2 cellular contexts compared by ENCODE assay signal in the genomic region with DNA sequence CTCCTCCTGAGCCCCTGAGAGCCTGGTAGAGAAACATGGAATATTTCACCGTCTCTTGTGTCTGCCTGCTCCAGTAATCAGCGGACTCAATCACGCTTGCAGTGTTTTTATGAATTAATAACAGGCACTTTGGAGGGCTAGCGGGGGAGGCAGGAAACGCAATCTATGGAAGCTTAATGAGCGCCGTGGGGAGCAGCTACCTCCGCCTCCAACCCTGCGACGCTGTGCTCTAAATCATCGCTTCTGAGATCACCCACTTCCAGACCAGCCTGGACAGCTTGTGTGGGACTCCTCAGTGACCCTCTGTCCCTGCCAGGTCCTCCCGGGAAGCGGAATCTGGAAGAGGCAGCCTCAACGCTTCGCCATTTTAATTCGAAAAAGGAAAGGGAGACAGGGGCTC.
A peak's percentile ranks its signal among the peaks of the same experiment; 100 is the strongest.
TF ChIP-seq lines count a peak whose summit lies in the region.

No MANE protein-coding gene starts in this region.

TF ChIP-seq in SK-N-SH, 30 proteins besides CTCF, POLR2A, EP300 and RAD21 (continued from another document):
- no peak for TF ChIP-seq REST (IDR thresholded peaks at IDR 0.05; ENCODE audit: low read depth, low read length)
- peak; percentile 80 for TF ChIP-seq FOXJ3 (CRISPR knock-in tag; IDR thresholded peaks at IDR 0.05)
- TF ChIP-seq CHD2 (IDR thresholded peaks at IDR 0.05; ENCODE audit: low read length, partially characterized antibody): peak; percentile 40
- no peak for TF ChIP-seq MAX (IDR thresholded peaks at IDR 0.05; ENCODE audit: low read depth)
- TF ChIP-seq, protein P1, sequence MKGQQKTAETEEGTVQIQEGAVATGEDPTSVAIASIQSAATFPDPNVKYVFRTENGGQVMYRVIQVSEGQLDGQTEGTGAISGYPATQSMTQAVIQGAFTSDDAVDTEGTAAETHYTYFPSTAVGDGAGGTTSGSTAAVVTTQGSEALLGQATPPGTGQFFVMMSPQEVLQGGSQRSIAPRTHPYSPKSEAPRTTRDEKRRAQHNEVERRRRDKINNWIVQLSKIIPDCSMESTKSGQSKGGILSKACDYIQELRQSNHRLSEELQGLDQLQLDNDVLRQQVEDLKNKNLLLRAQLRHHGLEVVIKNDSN (IDR thresholded peaks at IDR 0.05; ENCODE audit: borderline replicate concordance, low read depth): no peak
- TF ChIP-seq FOXM1 (IDR thresholded peaks at IDR 0.05; ENCODE audit: low read depth): no peak
- no peak for TF ChIP-seq JUND (IDR thresholded peaks at IDR 0.05)
- peak; percentile 86 for TF ChIP-seq GATA2 (CRISPR knock-in tag; IDR thresholded peaks at IDR 0.05)
- peak; percentile 56 for TF ChIP-seq RCOR1 (IDR thresholded peaks at IDR 0.05; ENCODE audit: low read length)

TF ChIP-seq in SK-N-SH treated with all-trans-retinoic acid at 6 μM for 48 hours, 23 proteins besides CTCF, POLR2A, EP300 and RAD21 (continued from another document):
- TF ChIP-seq, protein P2, sequence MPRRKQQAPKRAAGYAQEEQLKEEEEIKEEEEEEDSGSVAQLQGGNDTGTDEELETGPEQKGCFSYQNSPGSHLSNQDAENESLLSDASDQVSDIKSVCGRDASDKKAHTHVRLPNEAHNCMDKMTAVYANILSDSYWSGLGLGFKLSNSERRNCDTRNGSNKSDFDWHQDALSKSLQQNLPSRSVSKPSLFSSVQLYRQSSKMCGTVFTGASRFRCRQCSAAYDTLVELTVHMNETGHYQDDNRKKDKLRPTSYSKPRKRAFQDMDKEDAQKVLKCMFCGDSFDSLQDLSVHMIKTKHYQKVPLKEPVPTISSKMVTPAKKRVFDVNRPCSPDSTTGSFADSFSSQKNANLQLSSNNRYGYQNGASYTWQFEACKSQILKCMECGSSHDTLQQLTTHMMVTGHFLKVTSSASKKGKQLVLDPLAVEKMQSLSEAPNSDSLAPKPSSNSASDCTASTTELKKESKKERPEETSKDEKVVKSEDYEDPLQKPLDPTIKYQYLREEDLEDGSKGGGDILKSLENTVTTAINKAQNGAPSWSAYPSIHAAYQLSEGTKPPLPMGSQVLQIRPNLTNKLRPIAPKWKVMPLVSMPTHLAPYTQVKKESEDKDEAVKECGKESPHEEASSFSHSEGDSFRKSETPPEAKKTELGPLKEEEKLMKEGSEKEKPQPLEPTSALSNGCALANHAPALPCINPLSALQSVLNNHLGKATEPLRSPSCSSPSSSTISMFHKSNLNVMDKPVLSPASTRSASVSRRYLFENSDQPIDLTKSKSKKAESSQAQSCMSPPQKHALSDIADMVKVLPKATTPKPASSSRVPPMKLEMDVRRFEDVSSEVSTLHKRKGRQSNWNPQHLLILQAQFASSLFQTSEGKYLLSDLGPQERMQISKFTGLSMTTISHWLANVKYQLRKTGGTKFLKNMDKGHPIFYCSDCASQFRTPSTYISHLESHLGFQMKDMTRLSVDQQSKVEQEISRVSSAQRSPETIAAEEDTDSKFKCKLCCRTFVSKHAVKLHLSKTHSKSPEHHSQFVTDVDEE (CRISPR knock-in tag; IDR thresholded peaks at IDR 0.05): no peak
- no peak for TF ChIP-seq ZC3H10 (CRISPR knock-in tag; IDR thresholded peaks at IDR 0.05)
- no peak for TF ChIP-seq ZNF70 (CRISPR knock-in tag; IDR thresholded peaks at IDR 0.05)
- no peak for TF ChIP-seq TOX (CRISPR knock-in tag; IDR thresholded peaks at IDR 0.05; ENCODE audit: borderline replicate concordance)
- no peak for TF ChIP-seq RARB (CRISPR knock-in tag; IDR thresholded peaks at IDR 0.05)
- no peak for TF ChIP-seq ESRRG (CRISPR knock-in tag; IDR thresholded peaks at IDR 0.05)
- TF ChIP-seq TCF4 (CRISPR knock-in tag; IDR thresholded peaks at IDR 0.05; ENCODE audit: borderline replicate concordance): no peak
- TF ChIP-seq, protein P3, sequence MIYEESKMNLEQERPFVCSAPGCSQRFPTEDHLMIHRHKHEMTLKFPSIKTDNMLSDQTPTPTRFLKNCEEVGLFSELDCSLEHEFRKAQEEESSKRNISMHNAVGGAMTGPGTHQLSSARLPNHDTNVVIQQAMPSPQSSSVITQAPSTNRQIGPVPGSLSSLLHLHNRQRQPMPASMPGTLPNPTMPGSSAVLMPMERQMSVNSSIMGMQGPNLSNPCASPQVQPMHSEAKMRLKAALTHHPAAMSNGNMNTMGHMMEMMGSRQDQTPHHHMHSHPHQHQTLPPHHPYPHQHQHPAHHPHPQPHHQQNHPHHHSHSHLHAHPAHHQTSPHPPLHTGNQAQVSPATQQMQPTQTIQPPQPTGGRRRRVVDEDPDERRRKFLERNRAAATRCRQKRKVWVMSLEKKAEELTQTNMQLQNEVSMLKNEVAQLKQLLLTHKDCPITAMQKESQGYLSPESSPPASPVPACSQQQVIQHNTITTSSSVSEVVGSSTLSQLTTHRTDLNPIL (CRISPR knock-in tag; IDR thresholded peaks at IDR 0.05; ENCODE audit: low read depth): no peak
- no peak for TF ChIP-seq SNAI2 (CRISPR knock-in tag; IDR thresholded peaks at IDR 0.05)
- TF ChIP-seq PATZ1 (CRISPR knock-in tag; IDR thresholded peaks at IDR 0.05; ENCODE audit: borderline replicate concordance): no peak
- no peak for TF ChIP-seq OSR1 (CRISPR knock-in tag; IDR thresholded peaks at IDR 0.05)
- TF ChIP-seq GLIS3 (CRISPR knock-in tag; IDR thresholded peaks at IDR 0.05): no peak
- TF ChIP-seq ZFP3 (CRISPR knock-in tag; IDR thresholded peaks at IDR 0.05): no peak
- no peak for TF ChIP-seq ZNF565 (CRISPR knock-in tag; conservative IDR thresholded peaks at IDR 0.05; ENCODE audit: low read depth)
